In genomic region chr6:16658661-16659060, GRCh38 we compare ENCODE assay signal across 16 cellular contexts.
A peak's percentile ranks its signal among the peaks of the same experiment; 100 is the strongest.
DNase-seq lines count a peak whose midpoint lies in the region; ATAC-seq and TF ChIP-seq lines count a peak whose summit lies in the region.
"Had no signal": no experiment of that assay in that cellular context is flagged by ENCODE, and none has a peak within 500 bp of the region (broad histone marks: within the 10 kb centered on the region; RNA-seq: fewer than 3 reads in every experiment).

No MANE protein-coding gene starts in this region.

- H3K4me1 ChIP-seq in OCI-LY3 (ENCODE audit: low read length) (peaks cover 32% of the 10 kb centered on the region), gastrocnemius medialis (peaks cover 19 to 24% of the 10 kb centered on the region in 2 donors), esophagus muscularis mucosa (no peaks in the 10 kb centered on the region), left lung (peaks cover 0 to 12% of the 10 kb centered on the region in 2 donors)

- intact Hi-C loops in activated CD4-positive, alpha-beta T cell treated with anti-CD3 and anti-CD28 coated beads, Interleukin-2, amount 10 ng/mL, durations not matched to agents 24 days and 14 days (cut with micrococcal nuclease) = loop anchor here (1.0 to 10.0 kb wide), 14 partner anchors 27 to 336 kb away; partner anchors contain the start of gene ATXN1
- intact Hi-C loops in dendritic cell treated with granulocyte-macrophage colony-stimulating factor and Interleukin-4, amounts not matched to agents 40 ng/mL and 50 ng/mL, for 4 days (cut with micrococcal nuclease) = loop anchor here (10.0 kb wide), 1 partner anchor 74 kb away; no protein-coding TSS in a partner anchor
- intact Hi-C loops in gastrocnemius medialis (cut with DNase I; ENCODE audit: low total_unique reads) = loop anchor here (2.0 kb wide), 2 partner anchors 22 to 104 kb away; no protein-coding TSS in a partner anchor
- intact Hi-C loops in esophagus muscularis mucosa (cut with DNase I) = no loop called here
- intact Hi-C loops in left lung (cut with DNase I) = no loop called here

- peak overlapping the region; percentile 50 for H3K4me3 Mint-ChIP-seq in activated CD4-positive, alpha-beta T cell treated with anti-CD3 and anti-CD28 coated beads, Interleukin-2, amount 10 ng/mL, durations not matched to agents 24 days and 14 days
- H3K4me3 Mint-ChIP-seq in dendritic cell treated with granulocyte-macrophage colony-stimulating factor and Interleukin-4, amounts not matched to agents 40 ng/mL and 50 ng/mL, for 4 days = no peak overlapping the region

- H3K27ac ChIP-seq in OCI-LY3 (ENCODE audit: low read length) (no peak overlapping the region), gastrocnemius medialis (peak overlapping the region; percentile 24 to 64 (median 49)), esophagus muscularis mucosa (replicated peaks in 1 of 4) (no peak overlapping the region), left lung (no peak overlapping the region)
- H3K27ac ChIP-seq: lower lobe of right lung, upper lobe of right lung had no signal

- WGBS in esophagus muscularis mucosa = 86% methylated on average over 5 of the region's 5 CpGs

- TF ChIP-seq POLR2A in gastrocnemius medialis (IDR thresholded peaks at IDR 0.05) (no peak), esophagus muscularis mucosa (IDR thresholded peaks at IDR 0.05; ENCODE audit: low read depth) (no peak)

- peak overlapping the region; percentile 83 for H3K27ac Mint-ChIP-seq in activated CD4-positive, alpha-beta T cell treated with anti-CD3 and anti-CD28 coated beads, Interleukin-2, amount 10 ng/mL, durations not matched to agents 24 days and 14 days
- peak overlapping the region; percentile 25 for H3K27ac Mint-ChIP-seq in dendritic cell treated with granulocyte-macrophage colony-stimulating factor and Interleukin-4, amounts not matched to agents 40 ng/mL and 50 ng/mL, for 4 days

- peak; percentile 99 to 100 for ATAC-seq in gastrocnemius medialis
- ATAC-seq in GM18858 (IDR thresholded peaks at IDR 0.05; ENCODE audit: unreplicated experiment) = no peak
- no peak for ATAC-seq in left lung
- ATAC-seq: lower lobe of right lung, sciatic nerve, upper lobe of right lung had no signal

- H3K4me2 ChIP-seq in OCI-LY3 (ENCODE audit: low read length) = peak overlapping the region; percentile 66

- peaks cover 61% of the 10 kb centered on the region for H3K4me1 Mint-ChIP-seq in activated CD4-positive, alpha-beta T cell treated with anti-CD3 and anti-CD28 coated beads, Interleukin-2, amount 10 ng/mL, durations not matched to agents 24 days and 14 days
- H3K4me1 Mint-ChIP-seq in dendritic cell treated with granulocyte-macrophage colony-stimulating factor and Interleukin-4, amounts not matched to agents 40 ng/mL and 50 ng/mL, for 4 days (ENCODE audit: low read depth) = peaks cover 40% of the 10 kb centered on the region

- H3K36me3 Mint-ChIP-seq in activated CD4-positive, alpha-beta T cell treated with anti-CD3 and anti-CD28 coated beads, Interleukin-2, amount 10 ng/mL, durations not matched to agents 24 days and 14 days (ENCODE audit: low read depth) = peaks cover 46% of the 10 kb centered on the region
- peaks cover 56% of the 10 kb centered on the region for H3K36me3 Mint-ChIP-seq in dendritic cell treated with granulocyte-macrophage colony-stimulating factor and Interleukin-4, amounts not matched to agents 40 ng/mL and 50 ng/mL, for 4 days (ENCODE audit: low read depth)

- 0 out of 2 replicates have a peak overlapping the region, but pooled peaks have one; percentile 46 for H3K4me3 ChIP-seq in OCI-LY3 (ENCODE audit: low read length)
- H3K4me3 ChIP-seq in gastrocnemius medialis = no peak overlapping the region
- no peak overlapping the region for H3K4me3 ChIP-seq in esophagus muscularis mucosa
- no peak overlapping the region for H3K4me3 ChIP-seq in left lung
- H3K4me3 ChIP-seq: upper lobe of right lung had no signal

- H3K79me2 ChIP-seq in OCI-LY3 (ENCODE audit: low read length) = no peaks in the 10 kb centered on the region

- no peaks in the 10 kb centered on the region for H3K27me3 Mint-ChIP-seq in activated CD4-positive, alpha-beta T cell treated with anti-CD3 and anti-CD28 coated beads, Interleukin-2, amount 10 ng/mL, durations not matched to agents 24 days and 14 days
- no peaks in the 10 kb centered on the region for H3K27me3 Mint-ChIP-seq in dendritic cell treated with granulocyte-macrophage colony-stimulating factor and Interleukin-4, amounts not matched to agents 40 ng/mL and 50 ng/mL, for 4 days

- no peak overlapping the region for H3K9ac ChIP-seq in OCI-LY3 (ENCODE audit: low read length)

- in situ Hi-C loops in gastrocnemius medialis (cut with MboI; ENCODE audit: low sequenced_read_pairs in 4 of 4) = no loop called here

- no peaks in the 10 kb centered on the region for H3K36me3 ChIP-seq in OCI-LY3 (replicated peaks; ENCODE audit: low read depth, low read length)
- no peaks in the 10 kb centered on the region for H3K36me3 ChIP-seq in gastrocnemius medialis
- H3K36me3 ChIP-seq in esophagus muscularis mucosa = peaks cover 0 to 31% (median 5%) of the 10 kb centered on the region in 4 donors
- peaks cover 0 to 38% of the 10 kb centered on the region in 2 donors for H3K36me3 ChIP-seq in left lung

- peaks cover 6% of the 10 kb centered on the region for H3K9me3 Mint-ChIP-seq in activated CD4-positive, alpha-beta T cell treated with anti-CD3 and anti-CD28 coated beads, Interleukin-2, amount 10 ng/mL, durations not matched to agents 24 days and 14 days
- H3K9me3 Mint-ChIP-seq in dendritic cell treated with granulocyte-macrophage colony-stimulating factor and Interleukin-4, amounts not matched to agents 40 ng/mL and 50 ng/mL, for 4 days = no peaks in the 10 kb centered on the region

- peaks cover 3% of the 10 kb centered on the region; the same call in 1 of the 2 replicates for H4K20me1 ChIP-seq in OCI-LY3 (ENCODE audit: insufficient read depth, low read length)

- H3K9me3 ChIP-seq in OCI-LY3 (ENCODE audit: insufficient read depth, low read length) = no peaks in the 10 kb centered on the region
- no peaks in the 10 kb centered on the region for H3K9me3 ChIP-seq in gastrocnemius medialis
- peaks cover 0 to 10% (median 5%) of the 10 kb centered on the region in 4 donors for H3K9me3 ChIP-seq in esophagus muscularis mucosa
- peaks cover 0 to 4% of the 10 kb centered on the region in 2 donors for H3K9me3 ChIP-seq in left lung
- H3K9me3 ChIP-seq: lower lobe of right lung, upper lobe of right lung had no signal

- no peak for DNase-seq in activated CD4-positive, alpha-beta T cell treated with anti-CD3 and anti-CD28 coated beads, Interleukin-2, amount 10 ng/mL, durations not matched to agents 24 days and 14 days
- DNase-seq in activated CD4-positive, alpha-beta T cell treated with anti-CD3 and anti-CD28 coated beads for 1 hour = no peak
- DNase-seq in gastrocnemius medialis = peak; percentile 59 to 64
- no peak for DNase-seq in esophagus muscularis mucosa (ENCODE audit: extremely low spot score)
- DNase-seq in left lung = no peak
- DNase-seq: foreskin melanocyte; HCEC 1CT; lower lobe of right lung; NCI-H2029; NCI-H526; stimulated activated CD4-positive, alpha-beta T cell treated with anti-CD3 and anti-CD28 coated beads, Interleukin-4, amount 100 ng/mL, for 4 hours; upper lobe of right lung had no signal

- TF ChIP-seq EP300 in esophagus muscularis mucosa (IDR thresholded peaks at IDR 0.05) = no peak

- H2AFZ ChIP-seq in OCI-LY3 (ENCODE audit: low read depth, low read length) = no peak overlapping the region

- TF ChIP-seq CTCF in OCI-LY3 (IDR thresholded peaks at IDR 0.05; ENCODE audit: low read depth, low read length) = no peak
- no peak for TF ChIP-seq CTCF in gastrocnemius medialis (IDR thresholded peaks at IDR 0.05 in 4 of 5, conservative IDR thresholded peaks at IDR 0.05 in 1 of 5)
- no peak for TF ChIP-seq CTCF in esophagus muscularis mucosa (IDR thresholded peaks at IDR 0.05)
- TF ChIP-seq CTCF in left lung (IDR thresholded peaks at IDR 0.05) = no peak

- H3K27me3 ChIP-seq in OCI-LY3 (ENCODE audit: low read depth, low read length) (peaks cover 28% of the 10 kb centered on the region), gastrocnemius medialis (no peaks in the 10 kb centered on the region), esophagus muscularis mucosa (no peaks in the 10 kb centered on the region), left lung (no peaks in the 10 kb centered on the region)
- H3K27me3 ChIP-seq: upper lobe of right lung had no signal

Comparison
In these comparisons a context has a peak if more than half of its experiments do, and no peak if none do; other contexts are left out.
1. DNase-seq: peak in gastrocnemius medialis (2 of 2); none in activated CD4-positive, alpha-beta T cell treated with anti-CD3 and anti-CD28 coated beads, Interleukin-2, amount 10 ng/mL, durations not matched to agents 24 days and 14 days (single experiment), activated CD4-positive, alpha-beta T cell treated with anti-CD3 and anti-CD28 coated beads for 1 hour (single experiment), esophagus muscularis mucosa (single experiment) and left lung (0 of 2).
2. H3K27ac ChIP-seq: peak in gastrocnemius medialis (4 of 4); none in OCI-LY3 (single experiment), esophagus muscularis mucosa (0 of 4) and left lung (0 of 2).
3. ATAC-seq: peak in gastrocnemius medialis (2 of 2); none in GM18858 (single experiment) and left lung (single experiment).
4. intact Hi-C loops: an anchor here in activated CD4-positive, alpha-beta T cell treated with anti-CD3 and anti-CD28 coated beads, Interleukin-2, amount 10 ng/mL, durations not matched to agents 24 days and 14 days (1.0 to 10.0 kb wide), dendritic cell treated with granulocyte-macrophage colony-stimulating factor and Interleukin-4, amounts not matched to agents 40 ng/mL and 50 ng/mL, for 4 days (10.0 kb wide) and gastrocnemius medialis (2.0 kb wide); none called in esophagus muscularis mucosa and left lung.